23 cellular contexts compared by ENCODE assay signal in the genomic region with DNA sequence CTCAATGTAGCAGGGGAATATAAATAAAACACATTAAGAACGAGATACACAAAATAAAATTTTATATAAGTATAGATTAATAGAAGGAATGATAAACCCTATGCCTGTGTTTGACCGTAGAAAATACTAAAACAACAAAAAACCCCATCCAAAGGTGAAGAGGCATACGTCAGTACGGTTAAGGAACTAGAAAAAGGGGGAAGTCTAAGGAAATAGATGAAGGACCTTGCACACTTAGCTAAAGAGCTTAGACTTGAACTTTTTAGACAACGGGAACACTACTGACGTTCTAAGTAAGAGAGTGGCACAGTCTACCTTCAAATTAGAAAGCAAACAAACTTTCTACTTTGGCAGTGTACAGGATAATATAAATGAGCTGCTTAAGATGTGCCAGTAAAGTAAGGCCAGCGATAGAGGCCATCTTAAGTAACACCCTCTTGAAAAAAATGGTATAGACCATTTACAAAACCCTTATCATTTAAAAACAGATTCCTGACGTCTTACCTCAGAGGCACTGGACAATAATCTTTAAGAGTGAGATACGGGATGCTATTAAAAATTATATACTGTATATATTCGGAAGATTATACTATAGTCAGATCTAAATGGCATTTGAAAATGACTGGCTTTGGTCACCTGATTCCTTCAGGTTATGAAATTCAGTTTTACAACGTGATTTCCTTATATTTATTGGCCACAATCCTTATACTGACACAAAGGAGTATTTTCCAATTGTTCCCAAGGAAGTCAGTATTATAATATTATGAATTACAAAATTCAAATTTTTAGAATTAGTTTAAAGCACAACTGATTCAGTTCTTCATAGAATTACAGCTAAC. TPM values are rescaled to one million over a fixed set of nuclear protein-coding genes. Genes with fewer than 3 reads are reported as not detected.
"Had no signal": no experiment of that assay in that cellular context is flagged by ENCODE, and none has a peak within 500 bp of the region (broad histone marks: within the 10 kb centered on the region; RNA-seq: fewer than 3 reads in every experiment).

No MANE protein-coding gene starts in this region.

- H3K9me3 ChIP-seq: esophagus squamous epithelium, testis, transverse colon had no signal

- H3K27ac Mint-ChIP-seq: dendritic cell treated with granulocyte-macrophage colony-stimulating factor and Interleukin-4, amounts not matched to agents 40 ng/mL and 50 ng/mL, for 4 days; effector memory CD8-positive, alpha-beta T cell; immature natural killer cell; naive thymus-derived CD4-positive, alpha-beta T cell; nephron progenitor cell; stimulated activated memory B cell treated with anti-CD40 and anti-IgM and Interleukin-4, amounts not matched to agents 10 μg/mL and 1 μg/mL and 100 μg/mL, for 72 hours; stimulated activated naive CD8-positive, alpha-beta T cell treated with anti-CD3 and anti-CD28 coated beads, Interleukin-15, Interleukin-2, amounts not matched to agents 100 ng/mL and 50 ng/mL, for 24 hours had no signal

- H3K27me3 Mint-ChIP-seq: dendritic cell treated with granulocyte-macrophage colony-stimulating factor and Interleukin-4, amounts not matched to agents 40 ng/mL and 50 ng/mL, for 4 days; effector memory CD8-positive, alpha-beta T cell; naive thymus-derived CD4-positive, alpha-beta T cell; stimulated activated memory B cell treated with anti-CD40 and anti-IgM and Interleukin-4, amounts not matched to agents 10 μg/mL and 1 μg/mL and 100 μg/mL, for 72 hours; stimulated activated naive CD8-positive, alpha-beta T cell treated with anti-CD3 and anti-CD28 coated beads, Interleukin-15, Interleukin-2, amounts not matched to agents 100 ng/mL and 50 ng/mL, for 24 hours had no signal

- ATAC-seq: effector memory CD8-positive, alpha-beta T cell; naive thymus-derived CD4-positive, alpha-beta T cell; sciatic nerve; stimulated activated memory B cell treated with anti-CD40 and anti-IgM and Interleukin-4, amounts not matched to agents 10 μg/mL and 1 μg/mL and 100 μg/mL, for 72 hours had no signal

- H3K4me3 ChIP-seq: esophagus squamous epithelium, lung, spleen, testis, transverse colon had no signal

- H2AFZ ChIP-seq: parathyroid adenoma had no signal

- H3K9me3 Mint-ChIP-seq: dendritic cell treated with granulocyte-macrophage colony-stimulating factor and Interleukin-4, amounts not matched to agents 40 ng/mL and 50 ng/mL, for 4 days; effector memory CD8-positive, alpha-beta T cell; immature natural killer cell; naive thymus-derived CD4-positive, alpha-beta T cell; stimulated activated memory B cell treated with anti-CD40 and anti-IgM and Interleukin-4, amounts not matched to agents 10 μg/mL and 1 μg/mL and 100 μg/mL, for 72 hours; stimulated activated naive CD8-positive, alpha-beta T cell treated with anti-CD3 and anti-CD28 coated beads, Interleukin-15, Interleukin-2, amounts not matched to agents 100 ng/mL and 50 ng/mL, for 24 hours had no signal

- H3K4me3 Mint-ChIP-seq: dendritic cell treated with granulocyte-macrophage colony-stimulating factor and Interleukin-4, amounts not matched to agents 40 ng/mL and 50 ng/mL, for 4 days; effector memory CD8-positive, alpha-beta T cell; immature natural killer cell; naive thymus-derived CD4-positive, alpha-beta T cell; nephron progenitor cell; stimulated activated memory B cell treated with anti-CD40 and anti-IgM and Interleukin-4, amounts not matched to agents 10 μg/mL and 1 μg/mL and 100 μg/mL, for 72 hours; stimulated activated naive CD8-positive, alpha-beta T cell treated with anti-CD3 and anti-CD28 coated beads, Interleukin-15, Interleukin-2, amounts not matched to agents 100 ng/mL and 50 ng/mL, for 24 hours had no signal

- H3K27me3 ChIP-seq: esophagus squamous epithelium, spleen, testis, transverse colon had no signal

- H3K4me1 ChIP-seq: parathyroid adenoma had no signal

- FAIRE-seq: colon, keratinocyte had no signal

- H3K9ac ChIP-seq: parathyroid adenoma had no signal

- DNase-seq: effector memory CD8-positive, alpha-beta T cell; esophagus squamous epithelium; foreskin fibroblast; immature natural killer cell; left ventricle myocardium superior; mesenchymal stem cell; naive thymus-derived CD4-positive, alpha-beta T cell; nephron progenitor cell; spleen; stimulated activated CD4-positive, alpha-beta T cell treated with anti-CD3 and anti-CD28 coated beads, Interleukin-15, amount 100 ng/mL, for 24 hours; stimulated activated CD4-positive, alpha-beta T cell treated with anti-CD3 and anti-CD28 coated beads, Interleukin-1b, Interleukin-23, amount 100 ng/mL, for 48 hours; stimulated activated CD4-positive, alpha-beta T cell treated with anti-CD3 and anti-CD28 coated beads, Interleukin-4, amount 100 ng/mL, for 24 hours; testis; transverse colon had no signal

- H3K27ac ChIP-seq: epithelial cell of prostate, esophagus squamous epithelium, parathyroid adenoma, spleen, testis, transverse colon had no signal

RNA-seq across cellular contexts. Expression of a gene that starts 41.6 kb away (rescaled TPM):
- total RNA-seq: left ventricle myocardium superior had no signal
